ENCODE assay signal across 8 cellular contexts in the genomic region with DNA sequence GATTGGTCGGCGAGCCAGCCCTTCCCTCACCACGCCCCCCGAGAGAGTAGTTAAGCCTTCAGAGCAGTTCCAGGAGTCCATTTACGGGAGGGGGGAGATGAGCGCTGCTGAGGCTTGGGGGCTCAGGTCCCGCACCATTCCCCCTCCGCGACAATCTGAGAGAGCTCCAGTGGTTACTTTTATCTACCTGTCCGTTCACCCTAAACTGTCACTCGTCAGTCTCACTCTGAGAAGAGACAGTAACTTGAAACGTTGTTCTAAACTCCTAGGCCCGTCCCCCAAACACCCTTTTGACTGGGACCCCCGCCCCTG. TPM values are rescaled to one million over a fixed set of nuclear protein-coding genes. Genes with fewer than 3 reads are reported as not detected.
DNase-seq lines count a peak whose midpoint lies in the region; ATAC-seq and TF ChIP-seq lines count a peak whose summit lies in the region.

No MANE protein-coding gene starts in this region.

- DNase-seq in T-cell (peak in 8 of 34 experiments; percentile 63 to 83 (median 78)), endothelial cell (ENCODE audit: low spot score) (no peak), NCI-H524 treated with DMSO at 0.1 percent for 48 hours (lab: John Stamatoyannopoulos, UW) (no peak)
- peak in 2 of 10 donors; percentile 66 to 80 for DNase-seq in naive thymus-derived CD8-positive, alpha-beta T cell

- H3K36me3 Mint-ChIP-seq in T-cell = peaks cover 34% of the 10 kb centered on the region
- H3K36me3 Mint-ChIP-seq in endothelial cell (ENCODE audit: low read depth, unreplicated experiment) = peaks cover 25% of the 10 kb centered on the region
- peaks cover 0 to 8% (median 3%) of the 10 kb centered on the region in 3 donors for H3K36me3 Mint-ChIP-seq in naive thymus-derived CD8-positive, alpha-beta T cell

- TF ChIP-seq CTCF in endothelial cell (IDR thresholded peaks at IDR 0.05; ENCODE audit: unreplicated experiment) = no peak

- H3K4me3 Mint-ChIP-seq in T-cell (peak overlapping the region; percentile 89 to 95 (median 89)), endothelial cell (ENCODE audit: unreplicated experiment) (peak overlapping the region; percentile 96)
- peak overlapping the region; percentile 91 to 98 (median 94) for H3K4me3 Mint-ChIP-seq in naive thymus-derived CD8-positive, alpha-beta T cell

- H3K9me3 Mint-ChIP-seq in T-cell = no peaks in the 10 kb centered on the region
- H3K9me3 Mint-ChIP-seq in endothelial cell (ENCODE audit: unreplicated experiment) = no peaks in the 10 kb centered on the region
- no peaks in the 10 kb centered on the region for H3K9me3 Mint-ChIP-seq in naive thymus-derived CD8-positive, alpha-beta T cell

- POLR2A ChIA-PET in T-cell (lab: Charles Lee) = interaction anchor here (0.8 to 3.4 kb wide), 6 partner anchors 8 to 30 kb away, joined by 6 to 59 read pairs (median 18); no protein-coding TSS in a partner anchor
- POLR2A ChIA-PET in naive thymus-derived CD8-positive, alpha-beta T cell (lab: Charles Lee) = interaction anchor here (0.7 to 5.6 kb wide), 15 partner anchors 8 to 433 kb away, joined by 3 to 90 read pairs (median 4); partner anchors contain the start of gene SYMPK

- ATAC-seq in HG03066 (IDR thresholded peaks at IDR 0.05; ENCODE audit: low read depth, unreplicated experiment) = peak; percentile 38
- peak; percentile 30 to 35 (median 34) for ATAC-seq in T-cell (replicated peaks in 1 of 4)
- ATAC-seq in naive thymus-derived CD8-positive, alpha-beta T cell = no peak
- ATAC-seq in HG03378 (IDR thresholded peaks at IDR 0.05; ENCODE audit: unreplicated experiment) = no peak
- no peak for ATAC-seq in HG02884 (IDR thresholded peaks at IDR 0.05; ENCODE audit: unreplicated experiment)

- H3K27me3 Mint-ChIP-seq in T-cell (peaks cover 13 to 14% of the 10 kb centered on the region in 2 donors), endothelial cell (ENCODE audit: unreplicated experiment) (peaks cover 69% of the 10 kb centered on the region)
- H3K27me3 Mint-ChIP-seq in naive thymus-derived CD8-positive, alpha-beta T cell = peaks cover 7 to 34% (median 15%) of the 10 kb centered on the region in 5 donors

- peak overlapping the region; percentile 54; the same call in 1 of the 2 replicates for H3K4me3 ChIP-seq in GM08714 (ENCODE audit: low read length)

- peak overlapping the region; percentile 93 to 97 for H3K27ac Mint-ChIP-seq in T-cell
- peak overlapping the region; percentile 91 for H3K27ac Mint-ChIP-seq in endothelial cell (ENCODE audit: unreplicated experiment)
- H3K27ac Mint-ChIP-seq in naive thymus-derived CD8-positive, alpha-beta T cell = peak overlapping the region; percentile 86 to 100 (median 99)

- peaks cover 36 to 45% (median 36%) of the 10 kb centered on the region in 3 donors for H3K4me1 Mint-ChIP-seq in T-cell
- H3K4me1 Mint-ChIP-seq in endothelial cell (ENCODE audit: unreplicated experiment) = peaks cover 30% of the 10 kb centered on the region
- H3K4me1 Mint-ChIP-seq in naive thymus-derived CD8-positive, alpha-beta T cell = peaks cover 27 to 71% (median 42%) of the 10 kb centered on the region in 4 donors

- CTCF ChIA-PET in T-cell (lab: Charles Lee) = interaction anchor here in 1 of 2 donors (1.0 to 4.8 kb wide), 4 partner anchors 9 to 30 kb away, joined by 3 to 31 read pairs (median 14); no protein-coding TSS in a partner anchor

RNA-seq across cellular contexts. Expression of gene FOSB, which starts 2.0 kb away (rescaled TPM):
- total RNA-seq in T-cell (1,000 to 10,000 TPM in 1 of 5 donors, 100 to 1,000 TPM in 1, 10 to 100 TPM in 1, 1 to 10 TPM in 2; 6.7 to 1,173 (median 10.4) TPM), endothelial cell (ENCODE audit: unreplicated experiment) (64.2 TPM)
- 1 to 10 TPM; 3.5 TPM for total RNA-seq in naive thymus-derived CD8-positive, alpha-beta T cell
- 10 to 100 TPM; 10.2 to 11.4 (median 11.0) TPM for polyA plus RNA-seq in naive thymus-derived CD8-positive, alpha-beta T cell

RNA-seq across cellular contexts. Expression of gene RTN2, which starts 27.1 kb away (rescaled TPM):
- total RNA-seq in T-cell (1 to 10 TPM; 1.7 to 2.5 (median 2.2) TPM), endothelial cell (ENCODE audit: unreplicated experiment) (25.3 TPM)
- total RNA-seq in naive thymus-derived CD8-positive, alpha-beta T cell = 1 to 10 TPM; 1.0 to 1.8 TPM
- polyA plus RNA-seq in naive thymus-derived CD8-positive, alpha-beta T cell = under 1 TPM in 2 of 3 donors, not detected in 1; 0.27 to 0.41 TPM

RNA-seq across cellular contexts. Expression of gene PPM1N, which starts 28.5 kb away (rescaled TPM):
- 10 to 100 TPM in 2 of 5 donors, 1 to 10 TPM in 3; 5.6 to 14.6 (median 10.0) TPM for total RNA-seq in T-cell
- 0.33 TPM for total RNA-seq in endothelial cell (ENCODE audit: unreplicated experiment)
- 10 to 100 TPM; 12.4 to 15.6 TPM for total RNA-seq in naive thymus-derived CD8-positive, alpha-beta T cell
- 1 to 10 TPM; 7.2 to 8.7 (median 7.7) TPM for polyA plus RNA-seq in naive thymus-derived CD8-positive, alpha-beta T cell

RNA-seq across cellular contexts. Expression of gene VASP, which starts 37.5 kb away (rescaled TPM):
- total RNA-seq in T-cell (100 to 1,000 TPM in 3 of 5 donors, 10 to 100 TPM in 2; 77.4 to 113 (median 101) TPM), endothelial cell (ENCODE audit: unreplicated experiment) (246 TPM)
- total RNA-seq in naive thymus-derived CD8-positive, alpha-beta T cell = 10 to 100 TPM; 72.0 to 72.1 TPM
- 10 to 100 TPM; 39.9 to 49.6 (median 49.0) TPM for polyA plus RNA-seq in naive thymus-derived CD8-positive, alpha-beta T cell

RNA-seq across cellular contexts. Expression of gene ERCC1, which starts 46.1 kb away (rescaled TPM):
- total RNA-seq in T-cell = 10 to 100 TPM; 41.7 to 55.4 (median 51.6) TPM
- total RNA-seq in endothelial cell (ENCODE audit: unreplicated experiment) = 62.8 TPM
- total RNA-seq in naive thymus-derived CD8-positive, alpha-beta T cell = 10 to 100 TPM; 59.2 to 61.0 TPM
- 10 to 100 TPM; 32.2 to 38.6 (median 33.7) TPM for polyA plus RNA-seq in naive thymus-derived CD8-positive, alpha-beta T cell

Comparison
In these comparisons a context has a peak if more than half of its experiments do, and no peak if none do; other contexts are left out.
1. ATAC-seq: peak in HG03066 (single experiment) and T-cell (4 of 4); none in naive thymus-derived CD8-positive, alpha-beta T cell (0 of 2), HG03378 (single experiment) and HG02884 (single experiment).
2. Peak in every context shown above with its lines, with median percentiles within 50 percentile points of each other: H3K27ac Mint-ChIP-seq and H3K4me3 Mint-ChIP-seq.